21 cellular contexts compared by ENCODE assay signal in genomic region chr7:30761214-30762156, GRCh38. TPM values are rescaled to one million over a fixed set of nuclear protein-coding genes. Genes with fewer than 3 reads are reported as not detected.
DNase-seq lines count a peak whose midpoint lies in the region; ATAC-seq and TF ChIP-seq lines count a peak whose summit lies in the region.
"Had no signal": no experiment of that assay in that cellular context is flagged by ENCODE, and none has a peak within 500 bp of the region (broad histone marks: within the 10 kb centered on the region; RNA-seq: fewer than 3 reads in every experiment).

No MANE protein-coding gene starts in this region.

- H3K4me1 ChIP-seq in ascending aorta (peaks cover 16 to 46% of the 10 kb centered on the region in 2 donors), heart right ventricle (peaks cover 19 to 89% (median 57%) of the 10 kb centered on the region in 9 donors), ovary (ENCODE audit: insufficient read depth) (peaks cover 31% of the 10 kb centered on the region)
- H3K4me1 ChIP-seq: colonic mucosa, neural progenitor cell, SJCRH30 had no signal

- intact Hi-C loops in ascending aorta (cut with DNase I) = no loop called here
- intact Hi-C loops in heart right ventricle (cut with DNase I) = no loop called here
- intact Hi-C loops in ovary (cut with DNase I) = no loop called here

- TF ChIP-seq POLR2A in ovary (IDR thresholded peaks at IDR 0.05) = no peak

- H3K4me3 ChIP-seq in ascending aorta (no peak overlapping the region), heart right ventricle (no peak overlapping the region), ovary (no peak overlapping the region)
- H3K4me3 ChIP-seq: colonic mucosa, neural progenitor cell, SJCRH30 had no signal

- H3K27me3 ChIP-seq in ascending aorta (no peaks in the 10 kb centered on the region), heart right ventricle (no peaks in the 10 kb centered on the region), ovary (no peaks in the 10 kb centered on the region)
- H3K27me3 ChIP-seq: colonic mucosa, neural progenitor cell had no signal

- TF ChIP-seq CTCF in ascending aorta (IDR thresholded peaks at IDR 0.05) = no peak
- TF ChIP-seq CTCF in heart right ventricle (IDR thresholded peaks at IDR 0.05) = no peak
- TF ChIP-seq CTCF in ovary (IDR thresholded peaks at IDR 0.05) = no peak
- no peak for TF ChIP-seq CTCF in GM13977 (IDR thresholded peaks at IDR 0.05; ENCODE audit: extremely low read depth, insufficient read depth, missing control alignments)

- H3K9me3 ChIP-seq in ascending aorta (no peaks in the 10 kb centered on the region), heart right ventricle (no peaks in the 10 kb centered on the region), ovary (no peaks in the 10 kb centered on the region)
- H3K9me3 ChIP-seq: colonic mucosa had no signal

- peak; percentile 13 for TF ChIP-seq EP300 in ovary (IDR thresholded peaks at IDR 0.05)

- WGBS in heart right ventricle, 2 donors = 65% methylated on average over 13 of the region's 13 CpGs
- WGBS in ovary, 3 donors = 41 to 48% (median 44%) methylated on average over 13 of the region's 13 CpGs

- DNase-seq in NCI-H1105 (lab: John Stamatoyannopoulos, UW) (peak; percentile 49), ascending aorta (ENCODE audit: low spot score in 2 of 2) (peak in 1 of 2 donors; percentile 43), heart right ventricle (no peak), ovary (peak in 2 of 5 donors; percentile 49 to 58), GM13977 (ENCODE audit: low spot score) (no peak), DMS153 (lab: John Stamatoyannopoulos, UW) (no peak)
- DNase-seq: activated CD4-positive, CD25-positive, alpha-beta regulatory T cell treated with anti-CD3 and anti-CD28 coated beads, Interleukin-2, amount 50 U/mL, for 72 hours; activated effector memory CD4-positive, alpha-beta T cell treated with Interleukin-2 at 50 U/mL for 16 hours; amniotic stem cell; colonic mucosa; HCEC 1CT; NCI-H1417 treated with DMSO at 0.1 percent for 48 hours; NCI-H446 treated with DMSO at 0.1 percent for 48 hours; SJCRH30; stimulated activated naive CD8-positive, alpha-beta T cell treated with anti-CD3 and anti-CD28 coated beads, Interleukin-15, amount 100 ng/mL, for 72 hours; T-helper 2 cell had no signal

- H3K27ac ChIP-seq in ascending aorta (peak overlapping the region; percentile 72 to 76), heart right ventricle (peak overlapping the region in 9 of 10 donors; percentile 12 to 52 (median 36)), ovary (peak overlapping the region; percentile 4 to 73)
- H3K27ac ChIP-seq: colonic mucosa, neural progenitor cell, SJCRH30 had no signal

- in situ Hi-C loops in GM13977 (cut with MboI; ENCODE audit: low pct_unique_long_range_greater_than_20kb, low sequenced_read_pairs, unreplicated experiment) = no loop called here

- ATAC-seq in heart right ventricle = peak in 4 of 8 donors; percentile 13 to 41 (median 22)
- no peak for ATAC-seq in HG02798 (IDR thresholded peaks at IDR 0.05; ENCODE audit: poor library complexity, unreplicated experiment)
- ATAC-seq in HG02588 (IDR thresholded peaks at IDR 0.05; ENCODE audit: unreplicated experiment) = no peak
- ATAC-seq: stimulated activated naive CD8-positive, alpha-beta T cell treated with anti-CD3 and anti-CD28 coated beads, Interleukin-15, amount 100 ng/mL, for 72 hours had no signal

- H3K36me3 ChIP-seq in ascending aorta (peaks cover 0 to 7% of the 10 kb centered on the region in 2 donors), heart right ventricle (peaks cover 0 to 14% (median 0%) of the 10 kb centered on the region in 9 donors), ovary (no peaks in the 10 kb centered on the region)
- H3K36me3 ChIP-seq: colonic mucosa, neural progenitor cell, SJCRH30 had no signal

RNA-seq across cellular contexts. Expression of gene INMT, which starts 9.6 kb away (rescaled TPM):
- total RNA-seq in ascending aorta = 51.8 TPM
- 10 to 100 TPM; 12.3 to 57.3 (median 26.9) TPM for total RNA-seq in heart right ventricle
- 10 to 100 TPM; 14.2 to 56.3 TPM for polyA plus RNA-seq in heart right ventricle
- total RNA-seq in ovary = 100 to 1,000 TPM in 1 of 7 donors, 10 to 100 TPM in 4, 1 to 10 TPM in 1, under 1 TPM in 1; 0.99 to 153 (median 41.8) TPM
- polyA plus RNA-seq in ovary = 10 to 100 TPM; 11.9 to 37.3 TPM
- total RNA-seq: HT-29, renal cortical epithelial cell had no signal

RNA-seq across cellular contexts. Expression of gene MINDY4, which starts 9.7 kb away (rescaled TPM):
- 6.0 TPM for total RNA-seq in ascending aorta
- total RNA-seq in heart right ventricle = 1 to 10 TPM; 2.1 to 5.4 (median 3.2) TPM
- polyA plus RNA-seq in heart right ventricle = 1 to 10 TPM; 1.9 to 2.4 TPM
- total RNA-seq in ovary = 10 to 100 TPM in 5 of 7 donors, 1 to 10 TPM in 2; 7.9 to 30.3 (median 22.9) TPM
- polyA plus RNA-seq in ovary = 1 to 10 TPM; 6.9 to 8.4 TPM
- total RNA-seq: SJCRH30 had no signal
